In genomic region chr11:88337342-88338222, GRCh38 we compare ENCODE assay signal across 8 cellular contexts. TPM values are rescaled to one million over a fixed set of nuclear protein-coding genes. Genes with fewer than 3 reads are reported as not detected.
DNase-seq lines count a peak whose midpoint lies in the region; ATAC-seq and TF ChIP-seq lines count a peak whose summit lies in the region.

TSS of gene CTSC (minus strand) at chr11:88337736. CDS start at chr11:88337672, 64 bp downstream.

- TF ChIP-seq CTCF in GM12873 (IDR thresholded peaks at IDR 0.05; ENCODE audit: insufficient read depth, low read depth, low read length, missing control alignments) (peak; percentile 16), SU-DHL-6 (IDR thresholded peaks at IDR 0.05; ENCODE audit: insufficient read depth, low read length, poor library complexity, severe bottlenecking) (no peak), upper lobe of left lung (IDR thresholded peaks at IDR 0.05) (peak in 1 of 6 experiments; percentile 11)

- peaks cover 55% of the 10 kb centered on the region for H3K4me1 Mint-ChIP-seq in activated naive CD8-positive, alpha-beta T cell treated with anti-CD3 and anti-CD28 coated beads, Interleukin-2, amount 10 ng/mL, durations not matched to agents 7 days and 5 days

- peaks cover 5 to 19% (median 18%) of the 10 kb centered on the region in 4 donors for H3K4me1 ChIP-seq in upper lobe of left lung

- H3K9me3 Mint-ChIP-seq in activated naive CD8-positive, alpha-beta T cell treated with anti-CD3 and anti-CD28 coated beads, Interleukin-2, amount 10 ng/mL, durations not matched to agents 7 days and 5 days, result no peaks in the 10 kb centered on the region

- peak within 1 kb of the TSS; percentile 77 for H3K27ac ChIP-seq in SU-DHL-6 (ENCODE audit: low read depth, low read length)
- peak within 1 kb of the TSS; percentile 90 to 93 (median 93) for H3K27ac ChIP-seq in upper lobe of left lung

- H3K9me2 ChIP-seq in SU-DHL-6 (replicated peaks; ENCODE audit: insufficient read depth, low read length), result no peaks in the 10 kb centered on the region

- 1% methylated on average over 39 to 57 of the region's 57 CpGs for WGBS in upper lobe of left lung, 2 donors

- peaks cover 36% of the 10 kb centered on the region for H3K79me2 ChIP-seq in SU-DHL-6 (ENCODE audit: insufficient read depth, low read length)

- peaks cover 3% of the 10 kb centered on the region; the same call in 1 of the 2 replicates for H3F3A ChIP-seq in SU-DHL-6 (ENCODE audit: insufficient read depth)

- no peak for TF ChIP-seq EP300 in upper lobe of left lung (IDR thresholded peaks at IDR 0.05)

- H2AFZ ChIP-seq in SU-DHL-6 (ENCODE audit: low read depth, low read length, severe bottlenecking), result peak within 1 kb of the TSS; percentile 82

- H3K36me3 ChIP-seq in SU-DHL-6 (ENCODE audit: low read length), result peaks cover 22% of the 10 kb centered on the region
- peaks cover 0 to 9% (median 0%) of the 10 kb centered on the region in 4 donors for H3K36me3 ChIP-seq in upper lobe of left lung

- H3K4me3 ChIP-seq in SU-DHL-6 (ENCODE audit: insufficient read depth, low read length, poor library complexity, severe bottlenecking) (peak within 1 kb of the TSS; percentile 98), upper lobe of left lung (peak within 1 kb of the TSS; percentile 69 to 83 (median 79))

- intact Hi-C loops in cardiac septum (cut with DNase I) (loop anchor here (5.0 kb wide), 1 partner anchor 85 kb away; no protein-coding TSS in a partner anchor), posterior vena cava (cut with DNase I) (no loop called here)

- H3K36me3 Mint-ChIP-seq in activated naive CD8-positive, alpha-beta T cell treated with anti-CD3 and anti-CD28 coated beads, Interleukin-2, amount 10 ng/mL, durations not matched to agents 7 days and 5 days, result peaks cover 44% of the 10 kb centered on the region

- peak within 1 kb of the TSS; percentile 97 for H3K27ac Mint-ChIP-seq in activated naive CD8-positive, alpha-beta T cell treated with anti-CD3 and anti-CD28 coated beads, Interleukin-2, amount 10 ng/mL, durations not matched to agents 7 days and 5 days

- no peaks in the 10 kb centered on the region for H3K27me3 ChIP-seq in SU-DHL-6 (ENCODE audit: low read length)
- peaks cover 0 to 2% (median 0%) of the 10 kb centered on the region in 4 donors for H3K27me3 ChIP-seq in upper lobe of left lung

- peak within 1 kb of the TSS; percentile 90 for H3K9ac ChIP-seq in SU-DHL-6 (ENCODE audit: low read length)

- peak within 1 kb of the TSS; percentile 77 for H3K4me2 ChIP-seq in SU-DHL-6 (ENCODE audit: low read depth, low read length, poor library complexity, severe bottlenecking)

- ATAC-seq in HG02588 (IDR thresholded peaks at IDR 0.05; ENCODE audit: unreplicated experiment), result peak; percentile 93
- ATAC-seq in activated naive CD8-positive, alpha-beta T cell treated with anti-CD3 and anti-CD28 coated beads, Interleukin-2, amount 10 ng/mL, durations not matched to agents 7 days and 5 days (ENCODE audit: low read depth), result peak; percentile 91
- ATAC-seq in upper lobe of left lung (ENCODE audit: low FRiP score in 2 of 2), result peak; percentile 96 to 97

- H3K4me3 Mint-ChIP-seq in activated naive CD8-positive, alpha-beta T cell treated with anti-CD3 and anti-CD28 coated beads, Interleukin-2, amount 10 ng/mL, durations not matched to agents 7 days and 5 days, result peak within 1 kb of the TSS; percentile 93

- H3K27me3 Mint-ChIP-seq in activated naive CD8-positive, alpha-beta T cell treated with anti-CD3 and anti-CD28 coated beads, Interleukin-2, amount 10 ng/mL, durations not matched to agents 7 days and 5 days, result no peaks in the 10 kb centered on the region

- no peaks in the 10 kb centered on the region for H4K20me1 ChIP-seq in SU-DHL-6 (ENCODE audit: low read depth, low read length)

- DNase-seq in NCI-H1048 (lab: John Stamatoyannopoulos, UW) (peak; percentile 60), cardiac septum (ENCODE audit: low spot score) (peak; percentile 97), posterior vena cava (ENCODE audit: low spot score) (peak; percentile 98), upper lobe of left lung (peak; percentile 97 to 98)
- DNase-seq in activated naive CD8-positive, alpha-beta T cell treated with anti-CD3 and anti-CD28 coated beads, Interleukin-2, amount 10 ng/mL, durations not matched to agents 7 days and 5 days, result peak; percentile 95

- TF ChIP-seq POLR2A in upper lobe of left lung (IDR thresholded peaks at IDR 0.05), result peak in 3 of 4 donors; percentile 68 to 87 (median 84)

- H3K9me3 ChIP-seq in SU-DHL-6 (ENCODE audit: insufficient read depth, low read length) (no peaks in the 10 kb centered on the region), upper lobe of left lung (no peaks in the 10 kb centered on the region)

- POLR2A ChIA-PET in activated naive CD8-positive, alpha-beta T cell treated with anti-CD3 and anti-CD28 coated beads, Interleukin-2, amount 10 ng/mL, durations not matched to agents 7 days and 5 days (lab: Charles Lee), result interaction anchor here (0.7 to 3.0 kb wide), 15 partner anchors 9 to 195 kb away, joined by 3 to 35 read pairs (median 8); no protein-coding TSS in a partner anchor

RNA-seq across cellular contexts. Expression of gene CTSC, which starts in this region (rescaled TPM):
- 100 to 1,000 TPM; 131 to 134 TPM for total RNA-seq in activated naive CD8-positive, alpha-beta T cell treated with anti-CD3 and anti-CD28 coated beads, Interleukin-2, amount 10 ng/mL, durations not matched to agents 7 days and 5 days
- 19.3 TPM for total RNA-seq in cardiac septum
- 100 to 1,000 TPM in 1 of 2 donors, 10 to 100 TPM in 1; 80.1 to 105 TPM for total RNA-seq in posterior vena cava
- total RNA-seq in upper lobe of left lung, result 100 to 1,000 TPM in 5 of 6 donors, 10 to 100 TPM in 1; 74.4 to 370 (median 247) TPM

Comparison
In these comparisons a context has a peak if more than half of its experiments do, and no peak if none do; other contexts are left out.
1. Peak in every context shown above with its lines: DNase-seq, ATAC-seq, H3K4me3 ChIP-seq and H3K27ac ChIP-seq.